Comparison of ENCODE assay signal across 8 cellular contexts in genomic region chr17:19978206-19978802, GRCh38.
DNase-seq lines count a peak whose midpoint lies in the region; ATAC-seq and TF ChIP-seq lines count a peak whose summit lies in the region.

No MANE protein-coding gene starts in this region.

- TF ChIP-seq CTCF in RWPE2 (IDR thresholded peaks at IDR 0.05; ENCODE audit: poor library complexity, severe bottlenecking) = no peak

- peaks cover 25% of the 10 kb centered on the region for H3K36me3 ChIP-seq in RWPE2 (ENCODE audit: low read depth)

- H3K9me3 ChIP-seq in RWPE2 (ENCODE audit: severe bottlenecking) = no peaks in the 10 kb centered on the region

- peak overlapping the region; percentile 69 for H3K27ac ChIP-seq in RWPE2 (ENCODE audit: poor library complexity, severe bottlenecking)
- peak overlapping the region; percentile 99 for H3K27ac ChIP-seq in substantia nigra (ENCODE audit: low read depth, low read length, poor library complexity, severe bottlenecking)

- H3K4me3 ChIP-seq in RWPE2 (ENCODE audit: severe bottlenecking) = peak overlapping the region; percentile 93

- no peak for DNase-seq in RWPE2 (ENCODE audit: low spot score)
- DNase-seq in central memory CD8-positive, alpha-beta T cell (ENCODE audit: low spot score in 2 of 2) = no peak
- peak; percentile 65 for DNase-seq in medulla oblongata (ENCODE audit: extremely low spot score)
- peak in 12 of 49 donors; percentile 28 to 76 (median 58) for DNase-seq in substantia nigra (lab: John Stamatoyannopoulos, UW)
- DNase-seq in HPDE6-E6E7 (ENCODE audit: extremely low spot score) = no peak
- no peak for DNase-seq in NCI-H2171 (lab: John Stamatoyannopoulos, UW)

- H3K27ac Mint-ChIP-seq in central memory CD8-positive, alpha-beta T cell (ENCODE audit: low read depth) = peak overlapping the region; percentile 97

- no peaks in the 10 kb centered on the region for H3K4me1 ChIP-seq in RWPE2 (ENCODE audit: insufficient read depth, poor library complexity, severe bottlenecking)

- ATAC-seq in GM18511 (IDR thresholded peaks at IDR 0.05; ENCODE audit: unreplicated experiment) (peak; percentile 49), HG02759 (IDR thresholded peaks at IDR 0.05; ENCODE audit: unreplicated experiment) (peak; percentile 34), RWPE2 (ENCODE audit: low read depth) (no peak)
- ATAC-seq in central memory CD8-positive, alpha-beta T cell (replicated peaks; ENCODE audit: extremely low read depth, poor library complexity, severe bottlenecking) = peak; percentile 12

- H3K36me3 Mint-ChIP-seq in central memory CD8-positive, alpha-beta T cell (ENCODE audit: insufficient read depth) = peaks cover 15% of the 10 kb centered on the region

- H3K4me3 Mint-ChIP-seq in central memory CD8-positive, alpha-beta T cell = peak overlapping the region; percentile 97

- no peaks in the 10 kb centered on the region for H3K9me3 Mint-ChIP-seq in central memory CD8-positive, alpha-beta T cell

- no peaks in the 10 kb centered on the region for H3K27me3 Mint-ChIP-seq in central memory CD8-positive, alpha-beta T cell

- H3K4me1 Mint-ChIP-seq in central memory CD8-positive, alpha-beta T cell = peaks cover 37% of the 10 kb centered on the region

- H3K27me3 ChIP-seq in RWPE2 (ENCODE audit: insufficient read depth, poor library complexity, severe bottlenecking) = no peaks in the 10 kb centered on the region
